8 cellular contexts compared by ENCODE assay signal in the genomic region with DNA sequence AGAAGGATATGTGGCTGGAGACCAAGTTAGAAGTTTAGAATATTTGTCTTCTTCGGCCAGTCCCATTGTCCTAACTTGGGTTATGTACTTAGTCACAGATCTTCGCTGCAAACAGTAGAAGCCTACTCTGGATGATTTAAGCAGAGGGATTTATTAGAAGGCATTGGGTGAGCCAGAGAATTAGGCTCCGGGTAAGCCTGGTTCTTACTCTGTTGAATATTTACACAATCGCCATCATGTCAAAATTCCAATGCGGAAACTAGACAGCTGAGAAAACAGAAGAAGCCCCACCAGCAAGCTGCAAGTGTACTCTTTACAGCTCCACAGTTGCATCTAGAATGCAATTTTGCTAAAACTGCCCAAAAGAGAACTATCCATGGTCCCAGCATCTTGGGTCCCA.
"Had no signal": no experiment of that assay in that cellular context is flagged by ENCODE, and none has a peak within 500 bp of the region (broad histone marks: within the 10 kb centered on the region; RNA-seq: fewer than 3 reads in every experiment).

No MANE protein-coding gene starts in this region.

- H3K9ac ChIP-seq: GM23248 had no signal

- H3K27ac ChIP-seq: GM23248 had no signal

- H3K9me3 Mint-ChIP-seq: H9, HFFc6 had no signal

- H3K9me3 ChIP-seq: HAP-1 had no signal

- DNase-seq: GM23248, GOT3, H7, H9, HCEC 1CT, HFFc6 had no signal

- H3K36me3 ChIP-seq: HAP-1 had no signal

- H3K4me1 ChIP-seq: HAP-1 had no signal

- H3K4me1 Mint-ChIP-seq: GM23338 had no signal

- H3K4me2 ChIP-seq: GM23338 had no signal

- H2AFZ ChIP-seq: GM23248, GM23338 had no signal

- H3K4me3 ChIP-seq: GM23248, GM23338, HAP-1 had no signal

- H3K4me3 Mint-ChIP-seq: GM23338, H9, HFFc6 had no signal

- H3K27ac Mint-ChIP-seq: GM23338, H9, HFFc6 had no signal
